ENCODE assay signal across 15 cellular contexts in the genomic region with DNA sequence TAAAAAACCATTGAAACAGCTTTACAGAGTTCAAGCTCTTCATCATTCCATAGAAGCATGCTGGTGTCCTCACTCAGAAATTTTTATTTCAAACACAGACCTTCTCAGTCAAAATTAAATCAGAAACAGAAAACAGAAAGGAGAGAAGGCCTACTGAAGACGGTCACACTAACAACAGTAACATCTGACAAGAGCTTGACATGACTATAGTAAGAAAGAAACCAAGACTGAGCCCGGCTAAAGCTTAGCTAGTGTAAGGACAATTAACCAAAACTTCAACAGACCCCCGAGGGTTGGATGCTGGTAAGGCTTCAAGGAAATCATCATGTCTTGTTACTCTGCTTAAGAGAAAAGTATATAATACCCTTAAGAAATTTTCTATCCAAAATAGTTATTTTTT. TPM values are rescaled to one million over a fixed set of nuclear protein-coding genes. Genes with fewer than 3 reads are reported as not detected.
DNase-seq lines count a peak whose midpoint lies in the region; ATAC-seq and TF ChIP-seq lines count a peak whose summit lies in the region.
"Had no signal": no experiment of that assay in that cellular context is flagged by ENCODE, and none has a peak within 500 bp of the region (broad histone marks: within the 10 kb centered on the region; RNA-seq: fewer than 3 reads in every experiment).

No MANE protein-coding gene starts in this region.

- 61% methylated on average over 3 of the region's 3 CpGs for WGBS in hepatocyte (ENCODE audit: low lambda C conversion rate, missing lambda C conversion rate)
- WGBS in mammary epithelial cell (ENCODE audit: low coverage, missing lambda C conversion rate), result 96% methylated on average over 3 of the region's 3 CpGs

- H3K27me3 ChIP-seq in hepatocyte (no peaks in the 10 kb centered on the region), osteoblast (ENCODE audit: insufficient read depth, low read length) (no peaks in the 10 kb centered on the region), mammary epithelial cell (ENCODE audit: insufficient read depth, low read length) (no peaks in the 10 kb centered on the region)
- H3K27me3 ChIP-seq: body of pancreas, vagina had no signal

- TF ChIP-seq CTCF in hepatocyte (IDR thresholded peaks at IDR 0.05; ENCODE audit: poor library complexity) (no peak), osteoblast (IDR thresholded peaks at IDR 0.05; ENCODE audit: extremely low read depth, low read depth, low read length) (no peak), mammary epithelial cell (conservative IDR thresholded peaks at IDR 0.05 in 1 of 2, IDR thresholded peaks at IDR 0.05 in 1 of 2; ENCODE audit: extremely low read depth in 1 of 2, insufficient read depth in 1 of 2, low read depth in 1 of 2, low read length in 2 of 2) (no peak)

- H3K9ac ChIP-seq in mammary epithelial cell (ENCODE audit: insufficient read depth, low read length), result no peak overlapping the region

- H3K4me1 ChIP-seq in hepatocyte (ENCODE audit: insufficient read depth) (peaks cover 26% of the 10 kb centered on the region), osteoblast (ENCODE audit: insufficient read depth, low read length) (peaks cover 4% of the 10 kb centered on the region), mammary epithelial cell (ENCODE audit: insufficient read depth, low read length) (no peaks in the 10 kb centered on the region)
- H3K4me1 ChIP-seq: prostate gland had no signal

- H3K36me3 ChIP-seq in hepatocyte (replicated peaks; ENCODE audit: insufficient read depth, low read depth) (no peaks in the 10 kb centered on the region), osteoblast (ENCODE audit: insufficient read depth, low read length) (peaks cover 5% of the 10 kb centered on the region), mammary epithelial cell (ENCODE audit: insufficient read depth, low read length) (no peaks in the 10 kb centered on the region)
- H3K36me3 ChIP-seq: prostate gland, vagina had no signal

- H3K79me2 ChIP-seq in hepatocyte (peaks cover 82% of the 10 kb centered on the region), osteoblast (ENCODE audit: insufficient read depth, low read length) (peaks cover 85% of the 10 kb centered on the region), mammary epithelial cell (ENCODE audit: insufficient read depth, low read length) (peaks cover 91% of the 10 kb centered on the region)

- H4K20me1 ChIP-seq in hepatocyte (ENCODE audit: insufficient read depth, poor library complexity, severe bottlenecking), result peaks cover 4% of the 10 kb centered on the region
- peaks cover 24% of the 10 kb centered on the region for H4K20me1 ChIP-seq in osteoblast (ENCODE audit: insufficient read depth, low read length)
- no peaks in the 10 kb centered on the region for H4K20me1 ChIP-seq in mammary epithelial cell (ENCODE audit: insufficient read depth, low read length)

- H3K4me3 ChIP-seq in hepatocyte (no peak overlapping the region), osteoblast (ENCODE audit: insufficient read depth, low read length) (no peak overlapping the region), mammary epithelial cell (replicated peaks in 1 of 3; ENCODE audit: insufficient read depth in 1 of 3, low read depth in 2 of 3, low read length in 3 of 3) (no peak overlapping the region)
- H3K4me3 ChIP-seq: body of pancreas, prostate gland, vagina had no signal

- no peak overlapping the region for H2AFZ ChIP-seq in hepatocyte
- H2AFZ ChIP-seq in osteoblast (ENCODE audit: low read length), result no peak overlapping the region
- no peak overlapping the region for H2AFZ ChIP-seq in mammary epithelial cell (ENCODE audit: low read depth, low read length)

- intact Hi-C loops in mammary epithelial cell (cut with micrococcal nuclease), result no loop called here

- ATAC-seq in GM18517 (IDR thresholded peaks at IDR 0.05; ENCODE audit: unreplicated experiment), result peak; percentile 55
- ATAC-seq in GM21381 (IDR thresholded peaks at IDR 0.05; ENCODE audit: unreplicated experiment), result peak; percentile 51
- ATAC-seq in HG03103 (IDR thresholded peaks at IDR 0.05; ENCODE audit: low read depth, unreplicated experiment), result peak; percentile 57
- ATAC-seq: body of pancreas had no signal

- DNase-seq in hepatocyte (ENCODE audit: low spot score) (no peak), inferior parietal cortex (ENCODE audit: extremely low spot score) (no peak), osteoblast (ENCODE audit: insufficient read length, low spot score, missing footprints) (no peak), NCI-H2081 (lab: John Stamatoyannopoulos, UW) (no peak), mammary epithelial cell (no peak)
- DNase-seq: body of pancreas, Calu3, KBM-7, NCI-H446 treated with DMSO at 0.1 percent for 48 hours, SW 1271 had no signal

- dilution Hi-C loops in mammary epithelial cell (cut with HindIII; ENCODE audit: low sequenced_read_pairs), result no loop called here

- in situ Hi-C loops in mammary epithelial cell (cut with MboI; ENCODE audit: low sequenced_read_pairs in 2 of 2), result no loop called here

- no peaks in the 10 kb centered on the region for H3K9me3 ChIP-seq in hepatocyte (ENCODE audit: low read depth)
- H3K9me3 ChIP-seq in osteoblast (ENCODE audit: low read depth, low read length), result no peaks in the 10 kb centered on the region
- no peaks in the 10 kb centered on the region for H3K9me3 ChIP-seq in mammary epithelial cell (replicated peaks; ENCODE audit: insufficient read depth, low read length)
- H3K9me3 ChIP-seq: body of pancreas, prostate gland, vagina had no signal

- no TSS peak for BruUV-seq in mammary epithelial cell (replicated peaks; lab: Mats Ljungman, UMichigan)

- no peaks in the 10 kb centered on the region for H3K9me2 ChIP-seq in hepatocyte (replicated peaks; ENCODE audit: insufficient read depth)

- H3K27ac ChIP-seq in hepatocyte (peak overlapping the region; percentile 24), osteoblast (ENCODE audit: low read depth, low read length) (no peak overlapping the region), mammary epithelial cell (ENCODE audit: insufficient read depth, low read depth, low read length) (no peak overlapping the region)
- H3K27ac ChIP-seq: body of pancreas, prostate gland, vagina had no signal

- CTCF ChIA-PET in mammary epithelial cell (lab: Charles Lee; ENCODE audit: low non-redundant PET), result no interaction called here

- no peak overlapping the region for H3K4me2 ChIP-seq in hepatocyte
- H3K4me2 ChIP-seq in osteoblast (ENCODE audit: insufficient read depth, low read length), result no peak overlapping the region
- no peak overlapping the region for H3K4me2 ChIP-seq in mammary epithelial cell (ENCODE audit: insufficient read depth, low read depth, low read length)

RNA-seq across cellular contexts. Expression of a gene that starts 38.6 kb away (rescaled TPM):
- total RNA-seq in hepatocyte (108 and 131 TPM in 2 replicates), osteoblast (117 and 127 TPM in 2 replicates), mammary epithelial cell (100 to 1,000 TPM; 151 to 173 TPM)
- polyA plus RNA-seq in hepatocyte (32.8 and 33.5 TPM in 2 replicates), mammary epithelial cell (94.0 TPM)
- polyA minus RNA-seq in mammary epithelial cell, result 116 TPM
